Comparison of ENCODE assay signal across 20 cellular contexts in genomic region chr16:19289805-19290490, GRCh38. TPM values are rescaled to one million over a fixed set of nuclear protein-coding genes. Genes with fewer than 3 reads are reported as not detected.
DNase-seq lines count a peak whose midpoint lies in the region; ATAC-seq and TF ChIP-seq lines count a peak whose summit lies in the region.
"Had no signal": no experiment of that assay in that cellular context is flagged by ENCODE, and none has a peak within 500 bp of the region (broad histone marks: within the 10 kb centered on the region; RNA-seq: fewer than 3 reads in every experiment).

No MANE protein-coding gene starts in this region.

- H3K27ac ChIP-seq in stomach (peak overlapping the region in 4 of 5 donors; percentile 1 to 45 (median 21)), esophagus squamous epithelium (no peak overlapping the region)
- H3K27ac ChIP-seq: foreskin keratinocyte, lower lobe of right lung had no signal

- H3K36me3 ChIP-seq in stomach (no peaks in the 10 kb centered on the region), esophagus squamous epithelium (no peaks in the 10 kb centered on the region)
- H3K36me3 ChIP-seq: lower lobe of right lung had no signal

- H3K4me1 ChIP-seq in stomach = peaks cover 3 to 16% (median 7%) of the 10 kb centered on the region in 4 donors
- H3K4me1 ChIP-seq in esophagus squamous epithelium = peaks cover 0 to 31% (median 6%) of the 10 kb centered on the region in 3 donors
- H3K4me1 ChIP-seq: foreskin keratinocyte had no signal

- ATAC-seq in GM21619 (IDR thresholded peaks at IDR 0.05; ENCODE audit: unreplicated experiment) (no peak), left cardiac atrium (no peak)
- ATAC-seq: activated CD8-positive, alpha-beta T cell treated with anti-CD3 and anti-CD28 coated beads for 36 hours; activated naive CD8-positive, alpha-beta T cell treated with anti-CD3 and anti-CD28 coated beads, Interleukin-2, amount 50 U/mL, for 24 hours; activated T-cell treated with anti-CD3 and anti-CD28 coated beads, Interleukin-2, amount 50 U/mL, for 72 hours; foreskin keratinocyte; GM12878; stimulated activated naive CD8-positive, alpha-beta T cell treated with anti-CD3 and anti-CD28 coated beads, Interleukin-15, amount 100 ng/mL, for 72 hours had no signal

- 36 to 48% (median 39%) methylated on average over 6 to 7 of the region's 7 CpGs for WGBS in stomach, 5 donors
- 60 to 66% methylated on average over 3 to 4 of the region's 7 CpGs for WGBS in esophagus squamous epithelium, 2 donors

- H3K4me3 ChIP-seq in stomach (no peak overlapping the region), esophagus squamous epithelium (no peak overlapping the region)
- H3K4me3 ChIP-seq: GM12878, lower lobe of right lung had no signal

- no peaks in the 10 kb centered on the region for H3K9me3 ChIP-seq in stomach
- no peaks in the 10 kb centered on the region for H3K9me3 ChIP-seq in esophagus squamous epithelium
- H3K9me3 ChIP-seq: lower lobe of right lung had no signal

- no peak for TF ChIP-seq POLR2A in stomach (IDR thresholded peaks at IDR 0.05)
- no peak for TF ChIP-seq POLR2A in esophagus squamous epithelium (IDR thresholded peaks at IDR 0.05)

- no peak for TF ChIP-seq CTCF in stomach (IDR thresholded peaks at IDR 0.05)
- no peak for TF ChIP-seq CTCF in esophagus squamous epithelium (IDR thresholded peaks at IDR 0.05)

- H3K27me3 ChIP-seq in stomach (no peaks in the 10 kb centered on the region), esophagus squamous epithelium (no peaks in the 10 kb centered on the region)
- H3K27me3 ChIP-seq: foreskin keratinocyte had no signal

- intact Hi-C loops in stomach (cut with DNase I; ENCODE audit: low total_unique reads) (no loop called here), left cardiac atrium (cut with DNase I) (no loop called here), esophagus squamous epithelium (cut with DNase I) (no loop called here)

- no peak for TF ChIP-seq EP300 in stomach (IDR thresholded peaks at IDR 0.05)

- peak; percentile 19 for DNase-seq in NCI-H2227 (lab: John Stamatoyannopoulos, UW; ENCODE audit: unreplicated experiment)
- no peak for DNase-seq in NCI-H2227 treated with DMSO at 0.1 percent for 48 hours (lab: John Stamatoyannopoulos, UW)
- peak; percentile 36 for DNase-seq in SK-N-DZ (ENCODE audit: low spot score)
- DNase-seq in iPS-NIHi11 (ENCODE audit: low spot score) = peak; percentile 67
- peak; percentile 68 for DNase-seq in stomach
- DNase-seq in left cardiac atrium = no peak
- DNase-seq in esophagus squamous epithelium (lab: John Stamatoyannopoulos, UW) = no peak
- DNase-seq: activated CD8-positive, alpha-beta T cell treated with anti-CD3 and anti-CD28 coated beads for 36 hours; activated naive CD8-positive, alpha-beta T cell treated with anti-CD3 and anti-CD28 coated beads, Interleukin-2, amount 50 U/mL, for 24 hours; activated T-cell treated with anti-CD3 and anti-CD28 coated beads, Interleukin-2, amount 50 U/mL, for 72 hours; CD4-positive, alpha-beta T cell; foreskin keratinocyte; immature natural killer cell; Kasumi-1; lower lobe of right lung; stimulated activated naive CD8-positive, alpha-beta T cell treated with anti-CD3 and anti-CD28 coated beads, Interleukin-15, amount 100 ng/mL, for 72 hours; SW 1271 had no signal

RNA-seq across cellular contexts. Expression of gene CLEC19A, which starts 4.4 kb away (rescaled TPM):
- not detected in 2 replicates for polyA plus RNA-seq in SK-N-DZ (2014; cell fraction: cytosol; rRNA removed)
- polyA plus RNA-seq in SK-N-DZ (2014; cell fraction: nucleus; rRNA removed) = 0.06 TPM in 1 of 2 replicates, not detected in the other
- total RNA-seq in stomach (under 1 TPM in 1 of 5 donors, not detected in 4; 0.37 TPM), left cardiac atrium (not detected), esophagus squamous epithelium (not detected)
- polyA plus RNA-seq in stomach = not detected
- total RNA-seq: activated CD8-positive, alpha-beta T cell treated with anti-CD3 and anti-CD28 coated beads for 36 hours; activated T-cell treated with anti-CD3 and anti-CD28 coated beads, Interleukin-2, amount 50 U/mL, for 72 hours; CD4-positive, alpha-beta T cell; foreskin keratinocyte; GM12878; lower lobe of right lung; renal cortical epithelial cell had no signal
- polyA plus RNA-seq: foreskin keratinocyte, immature natural killer cell had no signal

Comparison
In these comparisons a context has a peak if more than half of its experiments do, and no peak if none do; other contexts are left out.
1. DNase-seq: peak in NCI-H2227 (single experiment), SK-N-DZ (single experiment), iPS-NIHi11 (single experiment) and stomach (single experiment); none in NCI-H2227 treated with DMSO at 0.1 percent for 48 hours (single experiment), left cardiac atrium (single experiment) and esophagus squamous epithelium (single experiment).
2. H3K27ac ChIP-seq: peak in stomach (4 of 5); none in esophagus squamous epithelium (0 of 4).